In the genomic region with DNA sequence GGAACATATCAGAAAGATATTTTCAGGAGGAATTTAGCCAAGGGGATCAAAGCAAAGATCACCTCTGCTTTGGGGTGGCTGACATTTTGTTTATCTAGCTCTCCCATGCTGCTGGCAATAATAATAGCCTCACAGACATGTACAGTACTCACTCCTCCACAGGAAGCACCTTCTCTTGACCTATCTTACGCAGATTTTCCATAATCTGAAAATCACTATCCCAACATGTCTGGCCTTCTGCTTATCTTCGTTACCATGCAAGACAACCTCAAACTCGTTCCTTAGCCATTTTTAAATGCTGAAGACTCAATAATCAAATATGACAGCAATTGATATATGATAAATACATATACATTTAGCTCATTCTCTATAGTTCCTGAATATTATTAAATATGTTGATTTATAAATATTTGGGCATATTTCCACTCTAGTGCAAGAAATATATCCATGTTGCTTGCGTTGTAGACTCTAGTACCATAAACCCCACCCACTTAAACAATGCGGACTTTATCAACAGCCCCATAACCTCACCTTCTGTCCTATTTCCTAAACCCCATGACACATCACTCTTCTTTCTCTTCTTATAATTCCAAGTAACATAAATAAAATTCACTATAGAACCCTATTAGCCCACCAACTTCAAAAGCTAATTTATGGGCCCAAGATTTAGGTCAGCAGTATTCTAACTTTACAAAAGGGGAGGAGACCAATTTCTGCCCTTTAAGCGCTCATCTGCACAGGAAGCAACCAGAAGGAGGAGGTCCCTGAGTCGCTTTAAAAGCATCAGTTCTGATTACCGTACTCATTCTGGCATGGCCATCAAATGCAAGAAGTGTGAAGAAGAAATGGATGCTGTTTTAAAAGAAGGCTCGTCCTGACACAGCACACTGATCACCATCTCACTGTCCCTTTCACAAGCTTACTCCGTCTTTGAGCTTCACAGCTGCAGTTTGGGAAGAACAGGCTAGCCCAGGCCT, we compare ENCODE assay signal across 1 cellular context.
TF ChIP-seq lines count a peak whose summit lies in the region.

No MANE protein-coding gene starts in this region.

TF ChIP-seq in K562, 482 proteins besides CTCF, POLR2A, EP300 and RAD21 (continued from another document and continues in another):
- TF ChIP-seq PRDM10 (IDR thresholded peaks at IDR 0.05; ENCODE audit: partially characterized antibody) (no peak), KDM1A (IDR thresholded peaks at IDR 0.05) (peak; percentile 99), LCOR (CRISPR knock-in tag; IDR thresholded peaks at IDR 0.05) (no peak), ZNF263 (CRISPR knock-in tag; IDR thresholded peaks at IDR 0.05; ENCODE audit: borderline replicate concordance) (no peak), VEZF1 (CRISPR knock-in tag; IDR thresholded peaks at IDR 0.05) (peak; percentile 37; the same call in 1 of the 2 replicates), CBX8 (IDR thresholded peaks at IDR 0.05; ENCODE audit: borderline replicate concordance, extremely low read depth, low read depth, low read length, poor library complexity, severe bottlenecking) (no peak), TCF3 (CRISPR knock-in tag; IDR thresholded peaks at IDR 0.05) (peak; percentile 82), ZNF277 (CRISPR knock-in tag; IDR thresholded peaks at IDR 0.05; ENCODE audit: borderline replicate concordance) (no peak), SRF (CRISPR knock-in tag; IDR thresholded peaks at IDR 0.05) (no peak), FOXA1 (IDR thresholded peaks at IDR 0.05; ENCODE audit: borderline replicate concordance) (no peak), DMBX1 (CRISPR knock-in tag; IDR thresholded peaks at IDR 0.05; ENCODE audit: borderline replicate concordance) (peak; percentile 54; the same call in 1 of the 2 replicates), ZNF217 (CRISPR knock-in tag; IDR thresholded peaks at IDR 0.05) (no peak), GATAD2A (IDR thresholded peaks at IDR 0.05) (no peak), STAT5A (IDR thresholded peaks at IDR 0.05; ENCODE audit: borderline replicate concordance, low read length) (peak; percentile 80), ZFP30 (CRISPR knock-in tag; IDR thresholded peaks at IDR 0.05; ENCODE audit: borderline replicate concordance) (no peak), SMARCC2 (IDR thresholded peaks at IDR 0.05; ENCODE audit: low read depth) (no peak), FOXP4 (CRISPR knock-in tag; IDR thresholded peaks at IDR 0.05; ENCODE audit: borderline replicate concordance) (no peak), ELF1 (tag; IDR thresholded peaks at IDR 0.05) (no peak), CEBPZ (IDR thresholded peaks at IDR 0.05; ENCODE audit: borderline replicate concordance, low read depth, low read length) (no peak), PRMT5 (CRISPR knock-in tag; IDR thresholded peaks at IDR 0.05) (no peak), KHSRP (IDR thresholded peaks at IDR 0.05) (0 out of 2 replicates have a peak, but pooled peaks have one; percentile 18), KLF13 (tag; IDR thresholded peaks at IDR 0.05; ENCODE audit: borderline replicate concordance, low read depth) (no peak), CCNT2 (IDR thresholded peaks at IDR 0.05; ENCODE audit: borderline replicate concordance, extremely low read depth, insufficient read length, low read depth, low read length) (peak; percentile 40), CLOCK (CRISPR knock-in tag; IDR thresholded peaks at IDR 0.05; ENCODE audit: borderline replicate concordance) (no peak), MTA2 (IDR thresholded peaks at IDR 0.05; ENCODE audit: low read depth) (peak; percentile 80; the same call in 1 of the 2 replicates), GATA2 (CRISPR knock-in tag; IDR thresholded peaks at IDR 0.05) (peak; percentile 58; the same call in 1 of the 2 replicates)
- TF ChIP-seq, protein P1, sequence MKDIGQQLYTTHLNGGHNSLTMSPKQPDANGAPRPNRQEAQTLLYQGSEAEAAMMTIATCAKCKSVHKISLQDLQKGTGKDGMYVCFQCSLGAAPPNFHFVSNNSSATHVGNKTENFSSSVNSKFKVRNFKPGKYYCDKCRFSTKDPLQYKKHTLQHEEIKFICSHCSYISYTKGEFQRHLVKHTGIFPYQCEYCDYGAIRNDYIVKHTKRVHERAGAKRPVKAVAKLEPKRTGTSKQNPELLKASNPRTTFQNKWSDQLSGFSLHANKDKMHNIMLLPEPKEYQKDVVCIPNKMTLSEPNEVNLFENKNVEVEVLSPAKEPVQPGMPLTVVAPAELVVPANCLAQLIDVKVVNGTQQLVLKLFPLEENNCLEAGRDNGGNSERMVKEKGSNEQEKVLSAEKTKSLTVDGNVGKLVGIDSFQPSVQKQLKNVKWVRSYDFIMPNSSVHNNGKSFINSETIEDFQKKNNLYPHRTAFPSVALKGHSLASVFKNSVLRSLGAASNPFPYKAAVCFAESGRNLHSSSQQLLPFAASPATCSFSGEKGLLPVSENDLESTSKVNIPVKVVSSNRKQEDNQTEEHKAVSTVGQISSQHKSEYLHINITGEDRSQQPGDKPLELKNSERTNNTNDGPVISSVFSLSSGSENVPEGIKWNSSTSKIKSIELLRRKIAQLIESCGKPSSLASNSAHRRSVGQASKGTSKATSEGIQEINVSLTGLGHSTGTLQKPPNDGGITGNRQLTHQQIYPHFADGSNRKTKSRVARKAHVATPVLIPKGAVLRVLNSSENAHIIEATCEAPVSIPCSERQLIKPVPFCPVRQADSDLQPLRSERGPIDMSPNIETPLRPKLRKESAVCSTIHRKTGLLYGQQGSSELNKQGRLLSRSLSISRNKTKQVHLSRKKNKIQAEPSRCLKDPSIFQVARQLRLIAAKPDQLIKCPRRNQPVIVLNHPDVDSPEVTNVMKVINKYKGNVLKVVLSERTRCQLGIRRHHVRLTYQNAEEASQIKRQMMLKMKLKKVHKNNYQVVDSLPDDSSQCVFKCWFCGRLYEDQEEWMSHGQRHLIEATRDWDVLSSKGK (CRISPR knock-in tag; IDR thresholded peaks at IDR 0.05), result no peak
